8 cellular contexts compared by ENCODE assay signal in genomic region chr4:10115657-10116624, GRCh38. TPM values are rescaled to one million over a fixed set of nuclear protein-coding genes. Genes with fewer than 3 reads are reported as not detected.
DNase-seq lines count a peak whose midpoint lies in the region; ATAC-seq and TF ChIP-seq lines count a peak whose summit lies in the region.

No MANE protein-coding gene starts in this region.

- TF ChIP-seq CTCF in C4-2B (conservative IDR thresholded peaks at IDR 0.05) = no peak
- TF ChIP-seq CTCF in gastrocnemius medialis (IDR thresholded peaks at IDR 0.05 in 4 of 5, conservative IDR thresholded peaks at IDR 0.05 in 1 of 5) = no peak

- peaks cover 4% of the 10 kb centered on the region; the same call in 1 of the 2 replicates for H3K4me1 ChIP-seq in SJCRH30
- peaks cover 54 to 56% of the 10 kb centered on the region in 2 donors for H3K4me1 ChIP-seq in gastrocnemius medialis

- H3K27me3 ChIP-seq in SJCRH30 (no peaks in the 10 kb centered on the region), gastrocnemius medialis (no peaks in the 10 kb centered on the region)

- in situ Hi-C loops in gastrocnemius medialis (cut with MboI; ENCODE audit: low sequenced_read_pairs in 4 of 4) = no loop called here

- peak overlapping the region; percentile 93 for H3K27ac ChIP-seq in C4-2B
- peak overlapping the region; percentile 43; the same call in 1 of the 2 replicates for H3K27ac ChIP-seq in SJCRH30
- peak overlapping the region; percentile 93 to 99 (median 97) for H3K27ac ChIP-seq in gastrocnemius medialis

- no peaks in the 10 kb centered on the region for H3K9me3 Mint-ChIP-seq in activated naive CD8-positive, alpha-beta T cell (ENCODE audit: low read depth)

- H3K4me3 ChIP-seq in SJCRH30 (peak overlapping the region; percentile 91), gastrocnemius medialis (peak overlapping the region; percentile 55 to 80 (median 68))

- peaks cover 79% of the 10 kb centered on the region for H3K4me1 Mint-ChIP-seq in activated naive CD8-positive, alpha-beta T cell (ENCODE audit: low read depth)

- peaks cover 12% of the 10 kb centered on the region for H3K36me3 Mint-ChIP-seq in activated naive CD8-positive, alpha-beta T cell

- no peaks in the 10 kb centered on the region for H3K27me3 Mint-ChIP-seq in activated naive CD8-positive, alpha-beta T cell

- peak; percentile 36 for ATAC-seq in HG03280 (IDR thresholded peaks at IDR 0.05; ENCODE audit: unreplicated experiment)
- peak; percentile 60 for ATAC-seq in left ventricle myocardium superior
- ATAC-seq in gastrocnemius medialis = peak; percentile 66

- H3K27ac Mint-ChIP-seq in activated naive CD8-positive, alpha-beta T cell = peak overlapping the region; percentile 87

- TF ChIP-seq POLR2A in GM19193 (IDR thresholded peaks at IDR 0.05; ENCODE audit: extremely low read depth, insufficient read depth, insufficient read length) (peak; percentile 65), gastrocnemius medialis (IDR thresholded peaks at IDR 0.05) (no peak)

- peak overlapping the region; percentile 94 for H3K4me3 Mint-ChIP-seq in activated naive CD8-positive, alpha-beta T cell

- DNase-seq in SJCRH30 = peak; percentile 35 to 43
- peak; percentile 72 for DNase-seq in left ventricle myocardium superior
- peak in 1 of 2 donors; percentile 58 for DNase-seq in gastrocnemius medialis
- DNase-seq in hippocampal formation (lab: John Stamatoyannopoulos, UW) = no peak

- intact Hi-C loops in left ventricle myocardium superior (cut with micrococcal nuclease) = no loop called here
- intact Hi-C loops in gastrocnemius medialis (cut with DNase I; ENCODE audit: low total_unique reads) = loop anchor here (2.0 to 10.0 kb wide), 4 partner anchors 19 to 425 kb away; no protein-coding TSS in a partner anchor

- no peaks in the 10 kb centered on the region for H3K9me3 ChIP-seq in SJCRH30 (replicated peaks)
- no peaks in the 10 kb centered on the region for H3K9me3 ChIP-seq in gastrocnemius medialis

- H3K36me3 ChIP-seq in SJCRH30 (peaks cover 34% of the 10 kb centered on the region), gastrocnemius medialis (peaks cover 0 to 21% of the 10 kb centered on the region in 2 donors)

RNA-seq across cellular contexts. Expression of gene WDR1, which starts 0.7 kb away (rescaled TPM):
- 95.1 and 95.7 TPM in 2 replicates for total RNA-seq in SJCRH30 (2014; rRNA removed; shearing (Covaris generic))
- total RNA-seq in left ventricle myocardium superior (182 TPM), gastrocnemius medialis (10 to 100 TPM; 57.3 to 84.2 (median 72.7) TPM)

Comparison
In these comparisons a context has a peak if more than half of its experiments do, and no peak if none do; other contexts are left out.
1. H3K27ac ChIP-seq: peak in every context shown above with its lines; median percentile 97 in gastrocnemius medialis; 93 in C4-2B; 43 in SJCRH30.
2. DNase-seq: peak in SJCRH30 (2 of 2) and left ventricle myocardium superior (single experiment); none in hippocampal formation (0 of 2).
3. Peak in every context shown above with its lines, with median percentiles within 50 percentile points of each other: ATAC-seq.